Comparison of ENCODE assay signal across 27 cellular contexts in genomic region chr19:35117791-35118190, GRCh38. TPM values are rescaled to one million over a fixed set of nuclear protein-coding genes. Genes with fewer than 3 reads are reported as not detected.
DNase-seq lines count a peak whose midpoint lies in the region; ATAC-seq and TF ChIP-seq lines count a peak whose summit lies in the region.
"Had no signal": no experiment of that assay in that cellular context is flagged by ENCODE, and none has a peak within 500 bp of the region (broad histone marks: within the 10 kb centered on the region; RNA-seq: fewer than 3 reads in every experiment).

No MANE protein-coding gene starts in this region.

- H3K36me3 ChIP-seq in esophagus muscularis mucosa = no peaks in the 10 kb centered on the region
- H3K36me3 ChIP-seq in mucosa of stomach (ENCODE audit: control insufficient read depth, insufficient read depth, low read length) = peaks cover 6% of the 10 kb centered on the region
- peaks cover 3% of the 10 kb centered on the region for H3K36me3 ChIP-seq in upper lobe of right lung
- H3K36me3 ChIP-seq: HAP-1 had no signal

- TF ChIP-seq CTCF in MCF 10A (IDR thresholded peaks at IDR 0.05; ENCODE audit: unreplicated experiment) (no peak), esophagus muscularis mucosa (IDR thresholded peaks at IDR 0.05) (no peak), upper lobe of right lung (IDR thresholded peaks at IDR 0.05) (no peak)

- TF ChIP-seq EP300 in esophagus muscularis mucosa (IDR thresholded peaks at IDR 0.05) = no peak

- POLR2A ChIA-PET in MCF 10A (lab: Yijun Ruan, JAX) = interaction anchor here (0.7 to 4.1 kb wide), 6 partner anchors 8 to 966 kb away, joined by 3 to 70 read pairs (median 12); partner anchors contain the start of gene LGI4

- peaks cover 7% of the 10 kb centered on the region for H3K36me3 Mint-ChIP-seq in MCF 10A (ENCODE audit: insufficient read depth, unreplicated experiment)
- no peaks in the 10 kb centered on the region for H3K36me3 Mint-ChIP-seq in activated naive CD4-positive, alpha-beta T cell treated with anti-CD3 and anti-CD28 coated beads, Interleukin-2, amount 10 ng/mL, durations not matched to agents 7 days and 5 days
- H3K36me3 Mint-ChIP-seq: CD4-positive, alpha-beta memory T cell; memory B cell; naive thymus-derived CD8-positive, alpha-beta T cell had no signal

- H3K9me3 Mint-ChIP-seq in MCF 10A (ENCODE audit: unreplicated experiment) = no peaks in the 10 kb centered on the region
- no peaks in the 10 kb centered on the region for H3K9me3 Mint-ChIP-seq in activated naive CD4-positive, alpha-beta T cell treated with anti-CD3 and anti-CD28 coated beads, Interleukin-2, amount 10 ng/mL, durations not matched to agents 7 days and 5 days
- H3K9me3 Mint-ChIP-seq: CD4-positive, alpha-beta memory T cell; memory B cell; naive thymus-derived CD8-positive, alpha-beta T cell had no signal

- TF ChIP-seq POLR2A in esophagus muscularis mucosa (IDR thresholded peaks at IDR 0.05; ENCODE audit: low read depth) = no peak

- peak overlapping the region; percentile 24 for H3K27ac Mint-ChIP-seq in MCF 10A (ENCODE audit: low read depth, unreplicated experiment)
- no peak overlapping the region for H3K27ac Mint-ChIP-seq in activated naive CD4-positive, alpha-beta T cell treated with anti-CD3 and anti-CD28 coated beads, Interleukin-2, amount 10 ng/mL, durations not matched to agents 7 days and 5 days
- H3K27ac Mint-ChIP-seq: activated CD8-positive, alpha-beta T cell treated with anti-CD3 and anti-CD28 coated beads, Interleukin-2, amount 10 ng/mL, durations not matched to agents 7 days and 5 days; memory B cell had no signal

- H3K4me3 Mint-ChIP-seq in MCF 10A (ENCODE audit: unreplicated experiment) = peak overlapping the region; percentile 62
- H3K4me3 Mint-ChIP-seq in activated naive CD4-positive, alpha-beta T cell treated with anti-CD3 and anti-CD28 coated beads, Interleukin-2, amount 10 ng/mL, durations not matched to agents 7 days and 5 days = no peak overlapping the region
- H3K4me3 Mint-ChIP-seq: activated CD8-positive, alpha-beta T cell treated with anti-CD3 and anti-CD28 coated beads, Interleukin-2, amount 10 ng/mL, durations not matched to agents 7 days and 5 days; CD4-positive, alpha-beta memory T cell; memory B cell; naive thymus-derived CD8-positive, alpha-beta T cell had no signal

- H3K27me3 Mint-ChIP-seq in MCF 10A (ENCODE audit: insufficient read depth, unreplicated experiment) = no peaks in the 10 kb centered on the region
- peaks cover 51% of the 10 kb centered on the region for H3K27me3 Mint-ChIP-seq in activated naive CD4-positive, alpha-beta T cell treated with anti-CD3 and anti-CD28 coated beads, Interleukin-2, amount 10 ng/mL, durations not matched to agents 7 days and 5 days
- H3K27me3 Mint-ChIP-seq: memory B cell had no signal

- intact Hi-C loops in MCF 10A (cut with micrococcal nuclease) (no loop called here), esophagus muscularis mucosa (cut with DNase I) (no loop called here), upper lobe of right lung (cut with DNase I) (no loop called here)

- no TSS peak for BruUV-seq in MCF 10A (replicated peaks; lab: Mats Ljungman, UMichigan)

- no peaks in the 10 kb centered on the region for H3K9me3 ChIP-seq in esophagus muscularis mucosa
- H3K9me3 ChIP-seq in mucosa of stomach (ENCODE audit: control insufficient read depth, low read length) = no peaks in the 10 kb centered on the region
- no peaks in the 10 kb centered on the region for H3K9me3 ChIP-seq in upper lobe of right lung
- H3K9me3 ChIP-seq: HAP-1 had no signal

- H3K4me1 ChIP-seq in esophagus muscularis mucosa (peaks cover 12 to 40% (median 29%) of the 10 kb centered on the region in 4 donors), mucosa of stomach (ENCODE audit: control insufficient read depth, insufficient read depth, low read length) (peaks cover 53% of the 10 kb centered on the region), upper lobe of right lung (peaks cover 27% of the 10 kb centered on the region)

- peaks cover 67% of the 10 kb centered on the region for H3K4me1 Mint-ChIP-seq in MCF 10A (ENCODE audit: insufficient read depth, unreplicated experiment)
- peaks cover 9% of the 10 kb centered on the region for H3K4me1 Mint-ChIP-seq in activated naive CD4-positive, alpha-beta T cell treated with anti-CD3 and anti-CD28 coated beads, Interleukin-2, amount 10 ng/mL, durations not matched to agents 7 days and 5 days

- peak; percentile 8 for ATAC-seq in upper lobe of right lung
- no peak for ATAC-seq in HG03432 (IDR thresholded peaks at IDR 0.05; ENCODE audit: unreplicated experiment)
- ATAC-seq: activated CD8-positive, alpha-beta T cell treated with anti-CD3 and anti-CD28 coated beads, Interleukin-2, amount 10 ng/mL, durations not matched to agents 7 days and 5 days; naive thymus-derived CD8-positive, alpha-beta T cell; sciatic nerve had no signal

- CTCF ChIA-PET in MCF 10A (lab: Yijun Ruan, JAX) = interaction anchor here (0.6 to 6.5 kb wide), 10 partner anchors 10 to 146 kb away, joined by 3 to 91 read pairs (median 7); partner anchors contain the start of gene LGI4
- CTCF ChIA-PET in activated naive CD4-positive, alpha-beta T cell treated with anti-CD3 and anti-CD28 coated beads, Interleukin-2, amount 10 ng/mL, durations not matched to agents 7 days and 5 days (lab: Charles Lee) = interaction anchor here (1.0 to 3.9 kb wide), 2 partner anchors 18 kb away, joined by 3 to 24 read pairs; partner anchors contain the start of gene LGI4

- H3K27ac ChIP-seq in esophagus muscularis mucosa (replicated peaks in 1 of 4) (peak overlapping the region in 3 of 4 donors; percentile 13 to 72 (median 53)), upper lobe of right lung (peak overlapping the region; percentile 17)

- H3K9ac ChIP-seq in mucosa of stomach (ENCODE audit: low read length) = peak overlapping the region; percentile 98

- peak overlapping the region in 1 of 4 donors; percentile 5 for H3K4me3 ChIP-seq in esophagus muscularis mucosa
- H3K4me3 ChIP-seq in mucosa of stomach (ENCODE audit: low read length) = peak overlapping the region; percentile 26
- peak overlapping the region; percentile 44 for H3K4me3 ChIP-seq in upper lobe of right lung
- H3K4me3 ChIP-seq: HAP-1 had no signal

- 80% methylated on average over 11 of the region's 11 CpGs for WGBS in esophagus muscularis mucosa

- H3K27me3 ChIP-seq in esophagus muscularis mucosa (no peaks in the 10 kb centered on the region), mucosa of stomach (ENCODE audit: control insufficient read depth, insufficient read depth, low read length) (no peaks in the 10 kb centered on the region), upper lobe of right lung (no peaks in the 10 kb centered on the region)

- no peak for DNase-seq in MCF 10A (ENCODE audit: unreplicated experiment)
- DNase-seq in esophagus muscularis mucosa (ENCODE audit: extremely low spot score) = no peak
- DNase-seq in upper lobe of right lung = no peak
- DNase-seq in activated naive CD4-positive, alpha-beta T cell treated with anti-CD3 and anti-CD28 coated beads, Interleukin-2, amount 10 ng/mL, durations not matched to agents 7 days and 5 days = no peak
- no peak for DNase-seq in putamen (ENCODE audit: low spot score)
- no peak for DNase-seq in NCI-H2227 treated with DMSO at 0.1 percent for 48 hours (lab: John Stamatoyannopoulos, UW)
- DNase-seq: activated CD4-positive, CD25-positive, alpha-beta regulatory T cell treated with anti-CD3 and anti-CD28 coated beads, Interleukin-2, amount 50 U/mL, for 72 hours; activated CD8-positive, alpha-beta T cell treated with anti-CD3 and anti-CD28 coated beads, Interleukin-2, amount 10 ng/mL, durations not matched to agents 7 days and 5 days; activated naive CD4-positive, alpha-beta T cell treated with Interleukin-2 at 50 U/mL for 16 hours; activated T-cell treated with anti-CD3 and anti-CD28 coated beads, Interleukin-2, amount 50 U/mL, for 1 hour; CD4-positive, alpha-beta memory T cell; central memory CD4-positive, alpha-beta T cell; DMS53; effector CD8-positive, alpha-beta T cell; head of caudate nucleus; Kasumi-1; NCI-H1092; NCI-H2029 treated with DMSO at 0.1 percent for 48 hours; T-helper 9 cell had no signal

RNA-seq across cellular contexts. Expression of gene FXYD3, which starts 2.2 kb away (rescaled TPM):
- 4.3 and 6.9 TPM in 2 replicates for total RNA-seq in MCF 10A (2022)
- total RNA-seq in esophagus muscularis mucosa = 1 to 10 TPM in 3 of 4 donors, under 1 TPM in 1; 0.83 to 3.8 (median 3.1) TPM
- 145 TPM for total RNA-seq in upper lobe of right lung
- total RNA-seq: activated CD8-positive, alpha-beta T cell treated with anti-CD3 and anti-CD28 coated beads, Interleukin-2, amount 10 ng/mL, durations not matched to agents 7 days and 5 days; CD4-positive, alpha-beta memory T cell; naive thymus-derived CD8-positive, alpha-beta T cell; NCI-H460; osteocyte had no signal

RNA-seq across cellular contexts. Expression of gene LGI4, which starts 17.1 kb away (rescaled TPM):
- 0.91 TPM in 1 of 2 replicates, not detected in the other for total RNA-seq in MCF 10A (2022)
- 10 to 100 TPM; 32.0 to 58.6 (median 49.2) TPM for total RNA-seq in esophagus muscularis mucosa
- total RNA-seq in upper lobe of right lung = 6.7 TPM

RNA-seq across cellular contexts. Expression of gene FXYD1, which starts 20.8 kb away (rescaled TPM):
- not detected in 2 replicates for total RNA-seq in MCF 10A (2022)
- 10 to 100 TPM; 44.4 to 92.6 (median 70.7) TPM for total RNA-seq in esophagus muscularis mucosa
- total RNA-seq in upper lobe of right lung = 67.6 TPM
- total RNA-seq: NCI-H460 had no signal

RNA-seq across cellular contexts. Expression of gene FXYD7, which starts 25.3 kb away (rescaled TPM):
- total RNA-seq in MCF 10A (2022) = not detected in 2 replicates
- under 1 TPM in 1 of 4 donors, not detected in 3; 0.71 TPM for total RNA-seq in esophagus muscularis mucosa
- total RNA-seq in upper lobe of right lung = 0.61 TPM
- total RNA-seq: NCI-H460, osteocyte had no signal

RNA-seq across cellular contexts. Expression of gene FXYD5, which starts 36.7 kb away (rescaled TPM):
- total RNA-seq in MCF 10A (2022) (150 and 159 TPM in 2 replicates), esophagus muscularis mucosa (10 to 100 TPM; 26.6 to 49.3 (median 43.0) TPM), upper lobe of right lung (124 TPM)

Comparison
In these comparisons a context has a peak if more than half of its experiments do, and no peak if none do; other contexts are left out.
1. RNA of gene FXYD3, which starts 2.2 kb away (total RNA-seq): 145 TPM in upper lobe of right lung (single experiment); 4.3 to 6.9 TPM in MCF 10A and 0.83 to 3.8 TPM in esophagus muscularis mucosa; every median in the first group is over 10 times any median in the second.
2. RNA of gene FXYD1, which starts 20.8 kb away (total RNA-seq): 44.4 to 92.6 TPM in esophagus muscularis mucosa and 67.6 TPM in upper lobe of right lung (single experiment); not detected in MCF 10A; every median in the first group is over 10 times any median in the second.